Comparison of ENCODE assay signal across 14 cellular contexts in genomic region chr18:45517181-45517741, GRCh38.
DNase-seq lines count a peak whose midpoint lies in the region; ATAC-seq and TF ChIP-seq lines count a peak whose summit lies in the region.
"Had no signal": no experiment of that assay in that cellular context is flagged by ENCODE, and none has a peak within 500 bp of the region (broad histone marks: within the 10 kb centered on the region; RNA-seq: fewer than 3 reads in every experiment).

No MANE protein-coding gene starts in this region.

- H3K9me3 ChIP-seq in adrenal gland (replicated peaks in 1 of 3) = no peaks in the 10 kb centered on the region
- no peaks in the 10 kb centered on the region for H3K9me3 ChIP-seq in heart right ventricle
- H3K9me3 ChIP-seq: neutrophil had no signal

- peak overlapping the region in 3 of 5 donors; percentile 21 to 83 (median 30) for H3K27ac ChIP-seq in adrenal gland
- H3K27ac ChIP-seq in heart right ventricle = peak overlapping the region in 8 of 10 donors; percentile 22 to 79 (median 44)
- H3K27ac ChIP-seq: neutrophil, VCaP had no signal

- H3K27me3 ChIP-seq in adrenal gland (no peaks in the 10 kb centered on the region), heart right ventricle (no peaks in the 10 kb centered on the region)
- H3K27me3 ChIP-seq: neutrophil had no signal

- intact Hi-C loops in adrenal gland (cut with DNase I) (no loop called here), heart right ventricle (cut with DNase I) (loop anchor here in 2 of 10 donors (10.0 kb wide), 2 partner anchors 62 to 272 kb away; no protein-coding TSS in a partner anchor), posterior vena cava (cut with DNase I) (loop anchor here in 1 of 2 donors (10.0 kb wide), 1 partner anchor 262 kb away; no protein-coding TSS in a partner anchor)

- 63 to 72% (median 69%) methylated on average over 8 to 11 of the region's 11 CpGs for WGBS in adrenal gland, 4 donors
- WGBS in heart right ventricle, 2 donors = 50 to 56% methylated on average over 11 of the region's 11 CpGs

- no peak for TF ChIP-seq POLR2A in adrenal gland (IDR thresholded peaks at IDR 0.05)

- H3K4me1 ChIP-seq in adrenal gland (replicated peaks in 1 of 2) (peaks cover 0 to 5% of the 10 kb centered on the region in 2 donors), heart right ventricle (peaks cover 0 to 31% (median 10%) of the 10 kb centered on the region in 9 donors)

- ATAC-seq in heart right ventricle (peak; percentile 42 to 85 (median 70)), GM18870 (IDR thresholded peaks at IDR 0.05; ENCODE audit: unreplicated experiment) (no peak)

- H3K36me3 ChIP-seq in adrenal gland (replicated peaks in 1 of 2) (no peaks in the 10 kb centered on the region), heart right ventricle (no peaks in the 10 kb centered on the region)
- H3K36me3 ChIP-seq: neutrophil had no signal

- TF ChIP-seq CTCF in adrenal gland (IDR thresholded peaks at IDR 0.05) = no peak
- no peak for TF ChIP-seq CTCF in heart right ventricle (IDR thresholded peaks at IDR 0.05)

- DNase-seq in A172 (ENCODE audit: low spot score) (peak; percentile 21), adrenal gland (peak in 6 of 7 donors; percentile 17 to 72 (median 56)), heart right ventricle (peak in 1 of 2 donors; percentile 41), posterior vena cava (ENCODE audit: low spot score) (peak; percentile 94), occipital lobe (lab: John Stamatoyannopoulos, UW) (no peak), NCI-H69 (lab: John Stamatoyannopoulos, UW) (no peak)
- DNase-seq in activated naive CD4-positive, alpha-beta T cell treated with Interleukin-2 at 50 U/mL for 16 hours = no peak
- DNase-seq: activated T-cell treated with anti-CD3 and anti-CD28 coated beads for 4 hours; amygdala; NCI-H226; stimulated activated CD4-positive, alpha-beta T cell treated with anti-CD3 and anti-CD28 coated beads, Interleukin-4, amount 100 ng/mL, for 1 hour had no signal

- no peak overlapping the region for H3K4me3 ChIP-seq in adrenal gland
- H3K4me3 ChIP-seq in heart right ventricle = no peak overlapping the region

Comparison
In these comparisons a context has a peak if more than half of its experiments do, and no peak if none do; other contexts are left out.
1. DNase-seq: peak in A172 (single experiment), adrenal gland (6 of 7) and posterior vena cava (single experiment); none in activated naive CD4-positive, alpha-beta T cell treated with Interleukin-2 at 50 U/mL for 16 hours (single experiment), occipital lobe (single experiment) and NCI-H69 (single experiment).